ENCODE assay signal across 17 cellular contexts in genomic region chrX:10611441-10612090, GRCh38. TPM values are rescaled to one million over a fixed set of nuclear protein-coding genes. Genes with fewer than 3 reads are reported as not detected.
DNase-seq lines count a peak whose midpoint lies in the region; ATAC-seq, FAIRE-seq and TF ChIP-seq lines count a peak whose summit lies in the region.
"Had no signal": no experiment of that assay in that cellular context is flagged by ENCODE, and none has a peak within 500 bp of the region (broad histone marks: within the 10 kb centered on the region; RNA-seq: fewer than 3 reads in every experiment).

No MANE protein-coding gene starts in this region.

- ATAC-seq in stimulated activated effector memory CD8-positive, alpha-beta T cell treated with anti-CD3 and anti-CD28 coated beads, Interleukin-12 subunit alpha, Interleukin-12 subunit beta, amount 100 ng/mL, for 72 hours: no peak
- ATAC-seq in HG03565 (IDR thresholded peaks at IDR 0.05; ENCODE audit: unreplicated experiment): no peak
- ATAC-seq: left ventricle myocardium superior had no signal

- H3K4me2 ChIP-seq in fibroblast of lung (ENCODE audit: extremely low read depth, insufficient read depth, low read length) (peak overlapping the region; percentile 48), osteoblast (ENCODE audit: insufficient read depth, low read length) (peak overlapping the region; percentile 21)

- DNase-seq in BE2C (no peak), RCC 7860 (ENCODE audit: low spot score) (no peak), fibroblast of lung (ENCODE audit: low read depth in 2 of 2) (peak; percentile 18 to 56), osteoblast (ENCODE audit: insufficient read length, low spot score, missing footprints) (no peak), KG1 (lab: John Stamatoyannopoulos, UW) (no peak), WERI-Rb-1 (no peak)
- DNase-seq in stimulated activated effector memory CD8-positive, alpha-beta T cell treated with anti-CD3 and anti-CD28 coated beads, Interleukin-12 subunit alpha, Interleukin-12 subunit beta, amount 100 ng/mL, for 72 hours (ENCODE audit: low spot score in 2 of 2): no peak
- DNase-seq: activated CD4-positive, alpha-beta T cell treated with anti-CD3 and anti-CD28 coated beads, Interleukin-2, amount 10 ng/mL, durations not matched to agents 24 days and 14 days; effector CD8-positive, alpha-beta T cell; heart left ventricle; left ventricle myocardium superior; NCI-H1092 treated with DMSO at 0.1 percent for 48 hours; OCI-M1; tibial artery had no signal

- H3K79me2 ChIP-seq in fibroblast of lung (ENCODE audit: control insufficient read depth, insufficient read depth, low read length): peaks cover 49% of the 10 kb centered on the region
- H3K79me2 ChIP-seq in osteoblast (ENCODE audit: insufficient read depth, low read length): peaks cover 76% of the 10 kb centered on the region

- H3K4me1 Mint-ChIP-seq in stimulated activated effector memory CD8-positive, alpha-beta T cell treated with anti-CD3 and anti-CD28 coated beads, Interleukin-12 subunit alpha, Interleukin-12 subunit beta, amount 100 ng/mL, for 72 hours: no peaks in the 10 kb centered on the region
- H3K4me1 Mint-ChIP-seq: activated CD4-positive, alpha-beta T cell treated with anti-CD3 and anti-CD28 coated beads, Interleukin-2, amount 10 ng/mL, durations not matched to agents 24 days and 14 days had no signal

- H3K27ac ChIP-seq in fibroblast of lung (ENCODE audit: insufficient read depth, low read length) (peak overlapping the region; percentile 14), osteoblast (ENCODE audit: low read depth, low read length) (peak overlapping the region; percentile 70), WERI-Rb-1 (no peak overlapping the region)
- H3K27ac ChIP-seq: neutrophil, tibial artery had no signal

- H2AFZ ChIP-seq in fibroblast of lung (ENCODE audit: low read length) (no peak overlapping the region), osteoblast (ENCODE audit: low read length) (no peak overlapping the region)

- no peaks in the 10 kb centered on the region; the same call in none of the 2 replicates for H3K4me1 ChIP-seq in BE2C
- H3K4me1 ChIP-seq in fibroblast of lung (ENCODE audit: control insufficient read depth, extremely low read depth, insufficient read depth, low read length): peaks cover 2% of the 10 kb centered on the region
- peaks cover 32% of the 10 kb centered on the region for H3K4me1 ChIP-seq in osteoblast (ENCODE audit: insufficient read depth, low read length)
- H3K4me1 ChIP-seq: tibial artery had no signal

- H3K27me3 ChIP-seq in BE2C: no peaks in the 10 kb centered on the region
- H3K27me3 ChIP-seq in fibroblast of lung (ENCODE audit: control insufficient read depth, insufficient read depth, low read length): no peaks in the 10 kb centered on the region
- no peaks in the 10 kb centered on the region for H3K27me3 ChIP-seq in osteoblast (ENCODE audit: insufficient read depth, low read length)
- peaks cover 12% of the 10 kb centered on the region for H3K27me3 ChIP-seq in WERI-Rb-1 (ENCODE audit: insufficient read depth, low read depth, severe bottlenecking)
- H3K27me3 ChIP-seq: heart left ventricle, tibial artery had no signal

- peak; percentile 50 for FAIRE-seq in RCC 7860 (lab: Jason Lieb, UNC)
- FAIRE-seq: HTR-8/SVneo had no signal

- H3K36me3 ChIP-seq in BE2C (no peaks in the 10 kb centered on the region), fibroblast of lung (ENCODE audit: control insufficient read depth, insufficient read depth, low read length) (no peaks in the 10 kb centered on the region), osteoblast (ENCODE audit: insufficient read depth, low read length) (no peaks in the 10 kb centered on the region), WERI-Rb-1 (no peaks in the 10 kb centered on the region)
- H3K36me3 ChIP-seq: heart left ventricle, neutrophil, tibial artery had no signal

- H3K9me3 Mint-ChIP-seq in stimulated activated effector memory CD8-positive, alpha-beta T cell treated with anti-CD3 and anti-CD28 coated beads, Interleukin-12 subunit alpha, Interleukin-12 subunit beta, amount 100 ng/mL, for 72 hours: no peaks in the 10 kb centered on the region
- H3K9me3 Mint-ChIP-seq: activated CD4-positive, alpha-beta T cell treated with anti-CD3 and anti-CD28 coated beads, Interleukin-2, amount 10 ng/mL, durations not matched to agents 24 days and 14 days had no signal

- H3K9me3 ChIP-seq in BE2C (no peaks in the 10 kb centered on the region), fibroblast of lung (ENCODE audit: control insufficient read depth, insufficient read depth, low read depth, low read length) (no peaks in the 10 kb centered on the region), osteoblast (ENCODE audit: low read depth, low read length) (no peaks in the 10 kb centered on the region), WERI-Rb-1 (ENCODE audit: severe bottlenecking) (no peaks in the 10 kb centered on the region)
- H3K9me3 ChIP-seq: heart left ventricle, neutrophil, tibial artery had no signal

- TF ChIP-seq CTCF in BE2C (IDR thresholded peaks at IDR 0.05; ENCODE audit: low read depth, low read length): no peak
- no peak for TF ChIP-seq CTCF in fibroblast of lung (conservative IDR thresholded peaks at IDR 0.05 in 1 of 2, IDR thresholded peaks at IDR 0.05 in 1 of 2; ENCODE audit: low read depth in 1 of 2, low read length in 2 of 2)
- TF ChIP-seq CTCF in osteoblast (IDR thresholded peaks at IDR 0.05; ENCODE audit: extremely low read depth, low read depth, low read length): no peak
- TF ChIP-seq CTCF in WERI-Rb-1 (IDR thresholded peaks at IDR 0.05; ENCODE audit: low read depth, low read length): no peak

- no peak overlapping the region for H3K9ac ChIP-seq in fibroblast of lung (ENCODE audit: insufficient read depth, low read length)

- no peak overlapping the region for H3K4me3 Mint-ChIP-seq in stimulated activated effector memory CD8-positive, alpha-beta T cell treated with anti-CD3 and anti-CD28 coated beads, Interleukin-12 subunit alpha, Interleukin-12 subunit beta, amount 100 ng/mL, for 72 hours
- H3K4me3 Mint-ChIP-seq: activated CD4-positive, alpha-beta T cell treated with anti-CD3 and anti-CD28 coated beads, Interleukin-2, amount 10 ng/mL, durations not matched to agents 24 days and 14 days had no signal

- no peak overlapping the region for H3K27ac Mint-ChIP-seq in stimulated activated effector memory CD8-positive, alpha-beta T cell treated with anti-CD3 and anti-CD28 coated beads, Interleukin-12 subunit alpha, Interleukin-12 subunit beta, amount 100 ng/mL, for 72 hours
- H3K27ac Mint-ChIP-seq: activated CD4-positive, alpha-beta T cell treated with anti-CD3 and anti-CD28 coated beads, Interleukin-2, amount 10 ng/mL, durations not matched to agents 24 days and 14 days had no signal

- H4K20me1 ChIP-seq in fibroblast of lung (ENCODE audit: control insufficient read depth, extremely low read depth, insufficient read depth, low read length) (no peaks in the 10 kb centered on the region), osteoblast (ENCODE audit: insufficient read depth, low read length) (peaks cover 8% of the 10 kb centered on the region)

- H3K4me3 ChIP-seq in BE2C (ENCODE audit: low read depth, low read length) (peak overlapping the region; percentile 9), fibroblast of lung (replicated peaks in 1 of 4; ENCODE audit: control extremely low read depth in 1 of 4, insufficient read depth in 1 of 4, low read depth in 3 of 4, low read length in 4 of 4) (peak overlapping the region in 3 of 4 experiments; percentile 2 to 31 (median 28)), osteoblast (ENCODE audit: insufficient read depth, low read length) (no peak overlapping the region), WERI-Rb-1 (ENCODE audit: low read depth, low read length) (no peak overlapping the region)
- H3K4me3 ChIP-seq: heart left ventricle, tibial artery had no signal

- no peaks in the 10 kb centered on the region for H3K36me3 Mint-ChIP-seq in stimulated activated effector memory CD8-positive, alpha-beta T cell treated with anti-CD3 and anti-CD28 coated beads, Interleukin-12 subunit alpha, Interleukin-12 subunit beta, amount 100 ng/mL, for 72 hours

RNA-seq across cellular contexts. Expression of gene MID1, which starts 8.8 kb away (rescaled TPM):
- 2.2 TPM for polyA plus RNA-seq in BE2C (2012; ENCODE audit: insufficient read depth, insufficient read length, low read depth)
- total RNA-seq in fibroblast of lung (8.5 and 20.3 TPM in 2 replicates), osteoblast (26.5 and 26.8 TPM in 2 replicates)
- polyA plus RNA-seq in fibroblast of lung: 27.3 and 27.7 TPM in 2 replicates
- 14.3 and 19.3 TPM in 2 replicates for polyA plus RNA-seq in fibroblast of lung (2012)
- 82.0 and 90.9 TPM in 2 replicates for polyA minus RNA-seq in fibroblast of lung (ENCODE audit: low replicate concordance)
- total RNA-seq: activated CD4-positive, alpha-beta T cell treated with anti-CD3 and anti-CD28 coated beads, Interleukin-2, amount 10 ng/mL, durations not matched to agents 24 days and 14 days had no signal

Comparison
In these comparisons a context has a peak if more than half of its experiments do, and no peak if none do; other contexts are left out.
1. DNase-seq: peak in fibroblast of lung (2 of 2); none in BE2C (single experiment), RCC 7860 (single experiment), osteoblast (single experiment), KG1 (single experiment), stimulated activated effector memory CD8-positive, alpha-beta T cell treated with anti-CD3 and anti-CD28 coated beads, Interleukin-12 subunit alpha, Interleukin-12 subunit beta, amount 100 ng/mL, for 72 hours (0 of 2) and WERI-Rb-1 (single experiment).
2. H3K4me3 ChIP-seq: peak in BE2C (single experiment) and fibroblast of lung (3 of 4); none in osteoblast (single experiment) and WERI-Rb-1 (single experiment).